1 cellular context compared by ENCODE assay signal in genomic region chr9:98255578-98256296, GRCh38.
TF ChIP-seq lines count a peak whose summit lies in the region.

A gene with protein sequence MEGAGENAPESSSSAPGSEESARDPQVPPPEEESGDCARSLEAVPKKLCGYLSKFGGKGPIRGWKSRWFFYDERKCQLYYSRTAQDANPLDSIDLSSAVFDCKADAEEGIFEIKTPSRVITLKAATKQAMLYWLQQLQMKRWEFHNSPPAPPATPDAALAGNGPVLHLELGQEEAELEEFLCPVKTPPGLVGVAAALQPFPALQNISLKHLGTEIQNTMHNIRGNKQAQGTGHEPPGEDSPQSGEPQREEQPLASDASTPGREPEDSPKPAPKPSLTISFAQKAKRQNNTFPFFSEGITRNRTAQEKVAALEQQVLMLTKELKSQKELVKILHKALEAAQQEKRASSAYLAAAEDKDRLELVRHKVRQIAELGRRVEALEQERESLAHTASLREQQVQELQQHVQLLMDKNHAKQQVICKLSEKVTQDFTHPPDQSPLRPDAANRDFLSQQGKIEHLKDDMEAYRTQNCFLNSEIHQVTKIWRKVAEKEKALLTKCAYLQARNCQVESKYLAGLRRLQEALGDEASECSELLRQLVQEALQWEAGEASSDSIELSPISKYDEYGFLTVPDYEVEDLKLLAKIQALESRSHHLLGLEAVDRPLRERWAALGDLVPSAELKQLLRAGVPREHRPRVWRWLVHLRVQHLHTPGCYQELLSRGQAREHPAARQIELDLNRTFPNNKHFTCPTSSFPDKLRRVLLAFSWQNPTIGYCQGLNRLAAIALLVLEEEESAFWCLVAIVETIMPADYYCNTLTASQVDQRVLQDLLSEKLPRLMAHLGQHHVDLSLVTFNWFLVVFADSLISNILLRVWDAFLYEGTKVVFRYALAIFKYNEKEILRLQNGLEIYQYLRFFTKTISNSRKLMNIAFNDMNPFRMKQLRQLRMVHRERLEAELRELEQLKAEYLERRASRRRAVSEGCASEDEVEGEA (minus strand): TSS chr9:98255649. CDS start chr9:98255541, 108 bp downstream.

TF ChIP-seq in K562, 482 proteins besides CTCF, POLR2A, EP300 and RAD21 (continued from another document and continues in another):
- TF ChIP-seq E2F8 (IDR thresholded peaks at IDR 0.05; ENCODE audit: low read depth, partially characterized antibody) (peak; percentile 84), ZKSCAN3 (CRISPR knock-in tag; IDR thresholded peaks at IDR 0.05) (no peak), ZSCAN29 (IDR thresholded peaks at IDR 0.05) (no peak), MXD1 (CRISPR knock-in tag; IDR thresholded peaks at IDR 0.05; ENCODE audit: borderline replicate concordance, poor library complexity, severe bottlenecking) (no peak), ZBTB40 (IDR thresholded peaks at IDR 0.05) (peak; percentile 91), ZBTB40 (CRISPR knock-in tag; IDR thresholded peaks at IDR 0.05) (no peak), ZNF77 (CRISPR knock-in tag; IDR thresholded peaks at IDR 0.05) (no peak), ZNF75A (CRISPR knock-in tag; IDR thresholded peaks at IDR 0.05) (no peak), MLX (CRISPR knock-in tag; conservative IDR thresholded peaks at IDR 0.05) (no peak), FOXJ2 (tag; IDR thresholded peaks at IDR 0.05) (no peak), CREB3L1 (IDR thresholded peaks at IDR 0.05; ENCODE audit: borderline replicate concordance, low read depth) (peak; percentile 64; the same call in 1 of the 2 replicates), NR4A1 (CRISPR knock-in tag; IDR thresholded peaks at IDR 0.05) (no peak), NR4A1 (tag; IDR thresholded peaks at IDR 0.05) (peak; percentile 62; the same call in 1 of the 2 replicates), ZNF668 (CRISPR knock-in tag; IDR thresholded peaks at IDR 0.05) (no peak), CBFA2T2 (conservative IDR thresholded peaks at IDR 0.05) (no peak), IFI16 (CRISPR knock-in tag; IDR thresholded peaks at IDR 0.05) (no peak), BDP1 (IDR thresholded peaks at IDR 0.05; ENCODE audit: insufficient read depth, insufficient read length) (no peak), ID3 (CRISPR knock-in tag; IDR thresholded peaks at IDR 0.05) (no peak), ID3 (tag; IDR thresholded peaks at IDR 0.05) (peak; percentile 85), PHF20 (IDR thresholded peaks at IDR 0.05; ENCODE audit: partially characterized antibody) (peak; percentile 78), SOX6 (IDR thresholded peaks at IDR 0.05) (peak; percentile 35; the same call in 1 of the 2 replicates), MECOM (CRISPR knock-in tag; IDR thresholded peaks at IDR 0.05) (no peak), KDM5B (IDR thresholded peaks at IDR 0.05; ENCODE audit: insufficient replicate concordance, low read depth, low read length) (no peak), USF2 (CRISPR knock-in tag; IDR thresholded peaks at IDR 0.05) (no peak), ZNF695 (CRISPR knock-in tag; IDR thresholded peaks at IDR 0.05) (no peak), MXI1 (IDR thresholded peaks at IDR 0.05; ENCODE audit: low read depth, low read length) (0 out of 2 replicates have a peak, but pooled peaks have one; percentile 10), DDX20 (tag; IDR thresholded peaks at IDR 0.05; ENCODE audit: low read depth) (no peak), ZNF274 (IDR thresholded peaks at IDR 0.05; ENCODE audit: borderline replicate concordance, low read depth, low read length) (no peak), MAZ (CRISPR knock-in tag; conservative IDR thresholded peaks at IDR 0.05 in 1 of 2, IDR thresholded peaks at IDR 0.05 in 1 of 2) (peak; percentile 75; a peak in 3 of 4 replicates), CHAMP1 (IDR thresholded peaks at IDR 0.05) (no peak), SIN3B (IDR thresholded peaks at IDR 0.05; ENCODE audit: low read depth) (peak; percentile 74; the same call in 1 of the 2 replicates)
- TF ChIP-seq, protein P1, sequence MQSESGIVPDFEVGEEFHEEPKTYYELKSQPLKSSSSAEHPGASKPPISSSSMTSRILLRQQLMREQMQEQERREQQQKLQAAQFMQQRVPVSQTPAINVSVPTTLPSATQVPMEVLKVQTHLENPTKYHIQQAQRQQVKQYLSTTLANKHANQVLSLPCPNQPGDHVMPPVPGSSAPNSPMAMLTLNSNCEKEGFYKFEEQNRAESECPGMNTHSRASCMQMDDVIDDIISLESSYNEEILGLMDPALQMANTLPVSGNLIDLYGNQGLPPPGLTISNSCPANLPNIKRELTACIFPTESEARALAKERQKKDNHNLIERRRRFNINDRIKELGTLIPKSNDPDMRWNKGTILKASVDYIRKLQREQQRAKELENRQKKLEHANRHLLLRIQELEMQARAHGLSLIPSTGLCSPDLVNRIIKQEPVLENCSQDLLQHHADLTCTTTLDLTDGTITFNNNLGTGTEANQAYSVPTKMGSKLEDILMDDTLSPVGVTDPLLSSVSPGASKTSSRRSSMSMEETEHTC (IDR thresholded peaks at IDR 0.05), result no peak
- TF ChIP-seq, protein P2, sequence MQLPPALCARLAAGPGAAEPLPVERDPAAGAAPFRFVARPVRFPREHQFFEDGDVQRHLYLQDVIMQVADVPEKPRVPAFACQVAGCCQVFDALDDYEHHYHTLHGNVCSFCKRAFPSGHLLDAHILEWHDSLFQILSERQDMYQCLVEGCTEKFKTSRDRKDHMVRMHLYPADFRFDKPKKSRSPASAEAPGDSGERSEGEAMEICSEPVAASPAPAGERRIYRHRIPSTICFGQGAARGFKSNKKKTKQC (CRISPR knock-in tag; IDR thresholded peaks at IDR 0.05), result peak; percentile 88
